In the genomic region with DNA sequence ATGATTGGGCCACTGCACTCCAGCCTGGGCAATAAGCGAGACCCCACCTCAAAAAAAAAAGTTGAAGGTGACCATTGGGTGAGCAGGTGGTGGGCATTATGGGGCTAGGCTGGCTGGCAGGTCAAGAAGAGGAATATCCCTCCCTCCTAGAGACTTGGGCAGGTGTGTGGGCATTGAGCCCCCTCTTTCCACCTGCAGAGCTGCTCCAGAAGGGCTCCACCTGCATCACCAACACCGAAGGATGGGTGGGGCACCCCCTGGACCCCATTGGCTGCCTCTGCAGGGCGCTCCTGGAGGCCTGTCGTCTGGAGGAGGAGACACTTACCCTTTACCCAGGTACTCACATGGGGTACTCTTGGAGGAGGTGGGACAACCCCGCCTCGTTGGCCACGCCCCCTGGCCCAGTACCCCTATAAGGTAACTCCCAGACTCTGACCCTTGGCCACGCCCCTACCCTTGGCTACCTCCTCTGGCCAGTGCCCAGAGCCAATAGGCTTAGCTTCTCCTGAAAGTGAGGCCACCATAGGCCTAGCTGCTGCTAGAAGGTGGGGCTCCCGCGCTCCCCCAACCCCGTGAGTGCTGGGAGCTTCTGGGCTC, we compare ENCODE assay signal across 8 cellular contexts. TPM values are rescaled to one million over a fixed set of nuclear protein-coding genes. Genes with fewer than 3 reads are reported as not detected.
DNase-seq lines count a peak whose midpoint lies in the region; ATAC-seq and TF ChIP-seq lines count a peak whose summit lies in the region.

No MANE protein-coding gene starts in this region.

- ATAC-seq in CD4-positive, alpha-beta T cell (ENCODE audit: poor library complexity), result peak; percentile 26
- ATAC-seq in HG03460 (IDR thresholded peaks at IDR 0.05; ENCODE audit: unreplicated experiment) (peak; percentile 49), activated B cell treated with CpG ODN at 0.5 μM for 24 hours (ENCODE audit: low read depth) (peak; percentile 56), left lobe of liver (peak; percentile 14), GM19397 (IDR thresholded peaks at IDR 0.05; ENCODE audit: unreplicated experiment) (no peak), HG03025 (IDR thresholded peaks at IDR 0.05; ENCODE audit: low FRiP score, unreplicated experiment) (no peak)

- no peaks in the 10 kb centered on the region for H3K27me3 ChIP-seq in CD4-positive, alpha-beta T cell (ENCODE audit: control insufficient read depth, insufficient read depth, low read length)
- H3K27me3 ChIP-seq in uterus (no peaks in the 10 kb centered on the region), dorsolateral prefrontal cortex (no peaks in the 10 kb centered on the region)

- no peaks in the 10 kb centered on the region for H3K4me1 ChIP-seq in uterus

- no peak overlapping the region for H3K4me3 ChIP-seq in uterus
- peak overlapping the region in 2 of 59 donors; percentile 2 for H3K4me3 ChIP-seq in dorsolateral prefrontal cortex

- H3K4me3 Mint-ChIP-seq in CD4-positive, alpha-beta T cell, result peak overlapping the region; percentile 30
- H3K4me3 Mint-ChIP-seq in activated B cell treated with CpG ODN at 0.5 μM for 24 hours, result no peak overlapping the region

- no peaks in the 10 kb centered on the region for H3K9me3 ChIP-seq in CD4-positive, alpha-beta T cell (ENCODE audit: control insufficient read depth, low read length)
- no peaks in the 10 kb centered on the region for H3K9me3 ChIP-seq in uterus

- peaks cover 16% of the 10 kb centered on the region for H3K36me3 Mint-ChIP-seq in CD4-positive, alpha-beta T cell (ENCODE audit: low read depth)
- peaks cover 10% of the 10 kb centered on the region for H3K36me3 Mint-ChIP-seq in activated B cell treated with CpG ODN at 0.5 μM for 24 hours (ENCODE audit: low read depth)

- intact Hi-C loops in CD4-positive, alpha-beta T cell (cut with DNase I, micrococcal nuclease), result no loop called here
- intact Hi-C loops in activated B cell treated with CpG ODN at 0.5 μM for 24 hours (cut with micrococcal nuclease) (no loop called here), uterus (cut with DNase I; ENCODE audit: low total_unique reads) (no loop called here), dorsolateral prefrontal cortex (cut with DNase I) (no loop called here)

- no peak for TF ChIP-seq POLR2A in uterus (IDR thresholded peaks at IDR 0.05)

- DNase-seq in CD4-positive, alpha-beta T cell, result peak in 1 of 10 experiments; percentile 13
- DNase-seq in activated B cell treated with CpG ODN at 0.5 μM for 24 hours, result no peak
- no peak for DNase-seq in left lobe of liver (ENCODE audit: low spot score)
- no peak for DNase-seq in uterus
- no peak for DNase-seq in dorsolateral prefrontal cortex

- POLR2A ChIA-PET in CD4-positive, alpha-beta T cell (lab: Charles Lee), result interaction anchor here (0.8 to 1.7 kb wide), 4 partner anchors 20 to 45 kb away, joined by 3 to 6 read pairs (median 4); no protein-coding TSS in a partner anchor
- POLR2A ChIA-PET in activated B cell treated with CpG ODN at 0.5 μM for 24 hours (lab: Charles Lee), result interaction anchor here (0.9 kb wide), 1 partner anchor 29 kb away, joined by 3 read pairs; no protein-coding TSS in a partner anchor

- H3K4me1 Mint-ChIP-seq in CD4-positive, alpha-beta T cell (ENCODE audit: low read depth), result peaks cover 13% of the 10 kb centered on the region
- no peaks in the 10 kb centered on the region for H3K4me1 Mint-ChIP-seq in activated B cell treated with CpG ODN at 0.5 μM for 24 hours

- no peaks in the 10 kb centered on the region for H3K36me3 ChIP-seq in uterus

- CTCF ChIA-PET in CD4-positive, alpha-beta T cell (lab: Charles Lee), result no interaction called here
- CTCF ChIA-PET in activated B cell treated with CpG ODN at 0.5 μM for 24 hours (lab: Charles Lee), result no interaction called here

- no peaks in the 10 kb centered on the region for H3K9me3 Mint-ChIP-seq in CD4-positive, alpha-beta T cell
- H3K9me3 Mint-ChIP-seq in activated B cell treated with CpG ODN at 0.5 μM for 24 hours, result peaks cover 2% of the 10 kb centered on the region

- no peak overlapping the region for H3K27ac Mint-ChIP-seq in CD4-positive, alpha-beta T cell
- no peak overlapping the region for H3K27ac Mint-ChIP-seq in activated B cell treated with CpG ODN at 0.5 μM for 24 hours

- no peak overlapping the region for H3K27ac ChIP-seq in CD4-positive, alpha-beta T cell (ENCODE audit: low read depth, low read length)
- H3K27ac ChIP-seq in uterus (no peak overlapping the region), dorsolateral prefrontal cortex (no peak overlapping the region)

- no peak for TF ChIP-seq CTCF in CD4-positive, alpha-beta T cell (IDR thresholded peaks at IDR 0.05)
- TF ChIP-seq CTCF in activated B cell treated with CpG ODN at 0.5 μM for 24 hours (IDR thresholded peaks at IDR 0.05), result no peak
- no peak for TF ChIP-seq CTCF in uterus (IDR thresholded peaks at IDR 0.05)
- no peak for TF ChIP-seq CTCF in dorsolateral prefrontal cortex (IDR thresholded peaks at IDR 0.05 in 54 of 56, conservative IDR thresholded peaks at IDR 0.05 in 2 of 56; ENCODE audit: low read depth in 1 of 56, partially characterized antibody in 56 of 56)

- H3K27me3 Mint-ChIP-seq in CD4-positive, alpha-beta T cell, result no peaks in the 10 kb centered on the region
- no peaks in the 10 kb centered on the region for H3K27me3 Mint-ChIP-seq in activated B cell treated with CpG ODN at 0.5 μM for 24 hours

RNA-seq across cellular contexts. Expression of a gene that starts 21.9 kb away (rescaled TPM):
- 1 to 10 TPM; 3.5 to 3.8 TPM for total RNA-seq in CD4-positive, alpha-beta T cell
- total RNA-seq in activated B cell treated with CpG ODN at 0.5 μM for 24 hours, result 8.5 and 11.2 TPM in 2 replicates
- 1.5 TPM for total RNA-seq in left lobe of liver
- total RNA-seq in uterus, result 1 to 10 TPM in 3 of 4 donors, under 1 TPM in 1; 0.26 to 8.4 (median 6.0) TPM
- 1 to 10 TPM; 4.0 to 10.0 (median 6.6) TPM for total RNA-seq in dorsolateral prefrontal cortex

RNA-seq across cellular contexts. Expression of a gene that starts 42.9 kb away (rescaled TPM):
- 100 to 1,000 TPM; 119 TPM for total RNA-seq in CD4-positive, alpha-beta T cell
- total RNA-seq in activated B cell treated with CpG ODN at 0.5 μM for 24 hours, result 74.9 and 76.1 TPM in 2 replicates
- 35.6 TPM for total RNA-seq in left lobe of liver
- total RNA-seq in uterus, result 100 to 1,000 TPM in 1 of 4 donors, 10 to 100 TPM in 3; 20.5 to 233 (median 77.3) TPM
- 100 to 1,000 TPM in 2 of 120 experiments, 10 to 100 TPM in 118; 44.9 to 112 (median 67.3) TPM for total RNA-seq in dorsolateral prefrontal cortex

RNA-seq across cellular contexts. Expression of a gene that starts 52.8 kb away (rescaled TPM):
- total RNA-seq in CD4-positive, alpha-beta T cell, result 10 to 100 TPM; 20.4 to 21.1 TPM
- 32.5 and 37.5 TPM in 2 replicates for total RNA-seq in activated B cell treated with CpG ODN at 0.5 μM for 24 hours
- total RNA-seq in left lobe of liver, result 32.2 TPM
- 10 to 100 TPM; 33.3 to 62.4 (median 45.9) TPM for total RNA-seq in uterus
- 10 to 100 TPM; 17.0 to 55.8 (median 33.9) TPM for total RNA-seq in dorsolateral prefrontal cortex

RNA-seq across cellular contexts. Expression of a gene that starts 59.8 kb away (rescaled TPM):
- under 1 TPM in 1 of 2 experiments, not detected in 1; 0.87 TPM for total RNA-seq in CD4-positive, alpha-beta T cell
- total RNA-seq in activated B cell treated with CpG ODN at 0.5 μM for 24 hours, result not detected in 2 replicates
- total RNA-seq in left lobe of liver, result not detected
- total RNA-seq in uterus, result 1 to 10 TPM in 1 of 4 donors, not detected in 3; 1.2 TPM
- 10 to 100 TPM in 110 of 120 experiments, 1 to 10 TPM in 10; 4.1 to 33.8 (median 17.0) TPM for total RNA-seq in dorsolateral prefrontal cortex

Comparison
In these comparisons a context has a peak if more than half of its experiments do, and no peak if none do; other contexts are left out.
1. ATAC-seq: peak in CD4-positive, alpha-beta T cell (single experiment), HG03460 (single experiment), activated B cell treated with CpG ODN at 0.5 μM for 24 hours (single experiment) and left lobe of liver (single experiment); none in GM19397 (single experiment) and HG03025 (single experiment).